ENCODE assay signal across 19 cellular contexts in the genomic region with DNA sequence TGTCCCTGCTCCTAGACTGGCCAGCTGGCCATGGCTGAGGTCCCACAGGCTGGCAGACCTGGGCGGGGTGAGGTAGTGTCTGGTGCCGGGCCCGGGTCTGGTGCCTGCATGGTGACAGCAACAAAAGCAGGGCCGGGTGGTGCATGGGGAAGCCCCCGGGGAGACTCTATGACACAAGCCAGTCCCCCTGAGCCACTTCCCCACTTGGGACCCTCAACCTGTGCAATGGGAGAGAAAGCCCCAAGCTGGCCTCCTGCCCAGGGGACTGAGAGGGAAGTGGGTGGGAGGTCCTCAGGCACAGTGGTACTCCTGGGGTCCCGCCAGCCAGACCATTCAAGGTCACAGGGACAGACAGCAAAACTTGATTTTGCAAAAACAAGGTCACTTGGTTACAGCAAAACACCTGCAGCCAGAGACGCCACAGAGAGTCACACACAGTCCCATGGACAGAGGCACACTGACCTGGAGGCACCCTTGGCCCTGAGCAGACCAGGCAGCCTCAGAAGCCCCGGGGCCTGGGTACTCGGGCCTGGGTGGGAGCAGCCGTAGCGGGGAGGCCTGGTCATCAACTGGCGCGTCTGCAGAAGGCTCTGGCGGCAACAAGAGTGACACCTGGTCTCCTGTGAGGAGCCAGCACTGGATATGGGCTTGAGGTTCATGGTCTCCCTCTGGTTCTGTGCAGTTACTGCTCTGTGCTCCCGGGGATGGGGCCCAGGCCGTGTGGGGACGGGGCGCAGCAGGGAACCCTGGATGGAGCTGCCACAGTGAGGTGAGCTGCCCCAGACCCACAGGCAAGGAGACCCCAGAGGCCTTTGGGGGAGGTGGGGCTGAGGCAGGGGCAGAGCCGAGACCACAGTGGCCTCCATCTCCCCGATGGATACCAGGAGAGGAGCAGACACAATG.
DNase-seq lines count a peak whose midpoint lies in the region; ATAC-seq and TF ChIP-seq lines count a peak whose summit lies in the region.
"Had no signal": no experiment of that assay in that cellular context is flagged by ENCODE, and none has a peak within 500 bp of the region (broad histone marks: within the 10 kb centered on the region; RNA-seq: fewer than 3 reads in every experiment).

No MANE protein-coding gene starts in this region.

- H3K27ac ChIP-seq in left ventricle myocardium inferior (replicated peaks) (peak overlapping the region; percentile 87), uterus (no peak overlapping the region), mammary epithelial cell (ENCODE audit: insufficient read depth, low read depth, low read length) (no peak overlapping the region)
- H3K27ac ChIP-seq in naive thymus-derived CD4-positive, alpha-beta T cell (ENCODE audit: low read depth, low read length): no peak overlapping the region

- TF ChIP-seq POLR2A in uterus (IDR thresholded peaks at IDR 0.05): no peak

- peaks cover 36% of the 10 kb centered on the region for H3K4me1 ChIP-seq in left ventricle myocardium inferior
- no peaks in the 10 kb centered on the region for H3K4me1 ChIP-seq in naive thymus-derived CD4-positive, alpha-beta T cell (ENCODE audit: control insufficient read depth in 2 of 2, insufficient read depth in 2 of 2, low read length in 2 of 2)
- peaks cover 0 to 5% of the 10 kb centered on the region in 2 donors for H3K4me1 ChIP-seq in uterus
- peaks cover 23% of the 10 kb centered on the region for H3K4me1 ChIP-seq in mammary epithelial cell (ENCODE audit: insufficient read depth, low read length)

- peaks cover 12% of the 10 kb centered on the region for H3K9me3 ChIP-seq in left ventricle myocardium inferior (replicated peaks)
- peaks cover 0 to 9% (median 0%) of the 10 kb centered on the region in 3 experiments for H3K9me3 ChIP-seq in naive thymus-derived CD4-positive, alpha-beta T cell (ENCODE audit: control insufficient read depth in 2 of 3, low read length in 3 of 3)
- peaks cover 0 to 4% of the 10 kb centered on the region in 2 donors for H3K9me3 ChIP-seq in uterus
- H3K9me3 ChIP-seq in mammary epithelial cell (replicated peaks; ENCODE audit: insufficient read depth, low read length): no peaks in the 10 kb centered on the region

- intact Hi-C loops in left ventricle myocardium inferior (cut with micrococcal nuclease) (no loop called here), uterus (cut with DNase I; ENCODE audit: low total_unique reads) (no loop called here), mammary epithelial cell (cut with micrococcal nuclease) (no loop called here)
- intact Hi-C loops in naive thymus-derived CD4-positive, alpha-beta T cell (cut with micrococcal nuclease): no loop called here

- no TSS peak for BruUV-seq in mammary epithelial cell (replicated peaks; lab: Mats Ljungman, UMichigan)

- ATAC-seq in activated naive CD8-positive, alpha-beta T cell treated with anti-CD3 and anti-CD28 coated beads, Interleukin-2, amount 10 ng/mL, durations not matched to agents 7 days and 5 days (ENCODE audit: low read depth): no peak
- ATAC-seq in activated naive CD8-positive, alpha-beta T cell treated with anti-CD3 and anti-CD28 coated beads, Interleukin-2, amount 50 U/mL, for 24 hours: no peak
- ATAC-seq in naive thymus-derived CD4-positive, alpha-beta T cell: peak; percentile 8
- ATAC-seq in effector memory CD8-positive, alpha-beta T cell (replicated peaks): no peak
- no peak for ATAC-seq in HG02798 (IDR thresholded peaks at IDR 0.05; ENCODE audit: poor library complexity, unreplicated experiment)
- ATAC-seq: activated CD8-positive, alpha-beta T cell treated with anti-CD3 and anti-CD28 coated beads, Interleukin-2, amount 10 ng/mL, durations not matched to agents 7 days and 5 days; activated T-cell treated with anti-CD3 and anti-CD28 coated beads, Interleukin-2, amount 50 U/mL, for 72 hours; Panc1; SK-N-SH treated with all-trans-retinoic acid at 6 μM for 48 hours had no signal

- dilution Hi-C loops in mammary epithelial cell (cut with HindIII; ENCODE audit: low sequenced_read_pairs): no loop called here

- H3K27me3 ChIP-seq in left ventricle myocardium inferior (ENCODE audit: low read depth): no peaks in the 10 kb centered on the region
- H3K27me3 ChIP-seq in naive thymus-derived CD4-positive, alpha-beta T cell (ENCODE audit: control insufficient read depth in 2 of 2, insufficient read depth in 2 of 2, low read length in 2 of 2): no peaks in the 10 kb centered on the region
- H3K27me3 ChIP-seq in uterus: no peaks in the 10 kb centered on the region
- H3K27me3 ChIP-seq in mammary epithelial cell (ENCODE audit: insufficient read depth, low read length): no peaks in the 10 kb centered on the region

- WGBS in mammary epithelial cell (ENCODE audit: low coverage, missing lambda C conversion rate): 90% methylated on average over 14 of the region's 20 CpGs

- H3K36me3 Mint-ChIP-seq in activated naive CD8-positive, alpha-beta T cell treated with anti-CD3 and anti-CD28 coated beads, Interleukin-2, amount 10 ng/mL, durations not matched to agents 7 days and 5 days: no peaks in the 10 kb centered on the region
- H3K36me3 Mint-ChIP-seq in activated naive CD8-positive, alpha-beta T cell treated with anti-CD3 and anti-CD28 coated beads, Interleukin-2, amount 50 U/mL, for 24 hours (ENCODE audit: low read depth): no peaks in the 10 kb centered on the region
- no peaks in the 10 kb centered on the region for H3K36me3 Mint-ChIP-seq in naive thymus-derived CD4-positive, alpha-beta T cell
- no peaks in the 10 kb centered on the region for H3K36me3 Mint-ChIP-seq in effector memory CD8-positive, alpha-beta T cell (ENCODE audit: insufficient read depth)
- H3K36me3 Mint-ChIP-seq: activated naive CD4-positive, alpha-beta T cell treated with anti-CD3 and anti-CD28 coated beads, Interleukin-2, amount 50 U/mL, for 24 hours; immature natural killer cell had no signal

- no peak overlapping the region for H3K4me2 ChIP-seq in mammary epithelial cell (ENCODE audit: insufficient read depth, low read depth, low read length)

- CTCF ChIA-PET in naive thymus-derived CD4-positive, alpha-beta T cell (lab: Charles Lee): no interaction called here
- CTCF ChIA-PET in mammary epithelial cell (lab: Charles Lee; ENCODE audit: low non-redundant PET): no interaction called here

- H3K27ac Mint-ChIP-seq in activated naive CD8-positive, alpha-beta T cell treated with anti-CD3 and anti-CD28 coated beads, Interleukin-2, amount 10 ng/mL, durations not matched to agents 7 days and 5 days: no peak overlapping the region
- H3K27ac Mint-ChIP-seq in activated naive CD8-positive, alpha-beta T cell treated with anti-CD3 and anti-CD28 coated beads, Interleukin-2, amount 50 U/mL, for 24 hours: no peak overlapping the region
- no peak overlapping the region for H3K27ac Mint-ChIP-seq in naive thymus-derived CD4-positive, alpha-beta T cell
- no peak overlapping the region for H3K27ac Mint-ChIP-seq in effector memory CD8-positive, alpha-beta T cell
- H3K27ac Mint-ChIP-seq: activated CD8-positive, alpha-beta T cell treated with anti-CD3 and anti-CD28 coated beads, Interleukin-2, amount 10 ng/mL, durations not matched to agents 7 days and 5 days; activated naive CD4-positive, alpha-beta T cell treated with anti-CD3 and anti-CD28 coated beads, Interleukin-2, amount 50 U/mL, for 24 hours; activated T-cell treated with anti-CD3 and anti-CD28 coated beads, Interleukin-2, amount 50 U/mL, for 72 hours; immature natural killer cell; nephron had no signal

- POLR2A ChIA-PET in activated naive CD8-positive, alpha-beta T cell treated with anti-CD3 and anti-CD28 coated beads, Interleukin-2, amount 10 ng/mL, durations not matched to agents 7 days and 5 days (lab: Charles Lee): no interaction called here
- POLR2A ChIA-PET in naive thymus-derived CD4-positive, alpha-beta T cell (lab: Charles Lee): no interaction called here

- TF ChIP-seq CTCF in left ventricle myocardium inferior (IDR thresholded peaks at IDR 0.05; ENCODE audit: borderline replicate concordance): no peak
- no peak for TF ChIP-seq CTCF in uterus (IDR thresholded peaks at IDR 0.05)
- no peak for TF ChIP-seq CTCF in mammary epithelial cell (conservative IDR thresholded peaks at IDR 0.05 in 1 of 2, IDR thresholded peaks at IDR 0.05 in 1 of 2; ENCODE audit: extremely low read depth in 1 of 2, insufficient read depth in 1 of 2, low read depth in 1 of 2, low read length in 2 of 2)

- H3K9me3 Mint-ChIP-seq in activated naive CD8-positive, alpha-beta T cell treated with anti-CD3 and anti-CD28 coated beads, Interleukin-2, amount 10 ng/mL, durations not matched to agents 7 days and 5 days: peaks cover 3% of the 10 kb centered on the region
- peaks cover 2% of the 10 kb centered on the region for H3K9me3 Mint-ChIP-seq in activated naive CD8-positive, alpha-beta T cell treated with anti-CD3 and anti-CD28 coated beads, Interleukin-2, amount 50 U/mL, for 24 hours
- peaks cover 0 to 9% (median 5%) of the 10 kb centered on the region in 11 donors for H3K9me3 Mint-ChIP-seq in naive thymus-derived CD4-positive, alpha-beta T cell
- H3K9me3 Mint-ChIP-seq in effector memory CD8-positive, alpha-beta T cell: peaks cover 0 to 5% of the 10 kb centered on the region in 2 donors
- H3K9me3 Mint-ChIP-seq: activated naive CD4-positive, alpha-beta T cell treated with anti-CD3 and anti-CD28 coated beads, Interleukin-2, amount 50 U/mL, for 24 hours; activated T-cell treated with anti-CD3 and anti-CD28 coated beads, Interleukin-2, amount 50 U/mL, for 72 hours; immature natural killer cell had no signal

- in situ Hi-C loops in mammary epithelial cell (cut with MboI; ENCODE audit: low sequenced_read_pairs in 2 of 2): loop anchor here in 1 of 2 donors (10.0 kb wide), 1 partner anchor 75 kb away; no protein-coding TSS in a partner anchor

- H3K79me2 ChIP-seq in mammary epithelial cell (ENCODE audit: insufficient read depth, low read length): no peaks in the 10 kb centered on the region

- H3K36me3 ChIP-seq in left ventricle myocardium inferior (no peaks in the 10 kb centered on the region), uterus (no peaks in the 10 kb centered on the region), mammary epithelial cell (ENCODE audit: insufficient read depth, low read length) (no peaks in the 10 kb centered on the region)
- H3K36me3 ChIP-seq in naive thymus-derived CD4-positive, alpha-beta T cell (ENCODE audit: control insufficient read depth in 2 of 3, insufficient read depth in 3 of 3, low read length in 3 of 3): no peaks in the 10 kb centered on the region

- no peak overlapping the region for H3K9ac ChIP-seq in mammary epithelial cell (ENCODE audit: insufficient read depth, low read length)

- H4K20me1 ChIP-seq in mammary epithelial cell (ENCODE audit: insufficient read depth, low read length): no peaks in the 10 kb centered on the region

- no peak overlapping the region for H3K4me3 Mint-ChIP-seq in activated naive CD8-positive, alpha-beta T cell treated with anti-CD3 and anti-CD28 coated beads, Interleukin-2, amount 10 ng/mL, durations not matched to agents 7 days and 5 days
- no peak overlapping the region for H3K4me3 Mint-ChIP-seq in activated naive CD8-positive, alpha-beta T cell treated with anti-CD3 and anti-CD28 coated beads, Interleukin-2, amount 50 U/mL, for 24 hours
- H3K4me3 Mint-ChIP-seq in naive thymus-derived CD4-positive, alpha-beta T cell: no peak overlapping the region
- H3K4me3 Mint-ChIP-seq in effector memory CD8-positive, alpha-beta T cell: no peak overlapping the region
- H3K4me3 Mint-ChIP-seq: activated CD8-positive, alpha-beta T cell treated with anti-CD3 and anti-CD28 coated beads, Interleukin-2, amount 10 ng/mL, durations not matched to agents 7 days and 5 days; activated naive CD4-positive, alpha-beta T cell treated with anti-CD3 and anti-CD28 coated beads, Interleukin-2, amount 50 U/mL, for 24 hours; activated T-cell treated with anti-CD3 and anti-CD28 coated beads, Interleukin-2, amount 50 U/mL, for 72 hours; immature natural killer cell; nephron had no signal

- H3K27me3 Mint-ChIP-seq in activated naive CD8-positive, alpha-beta T cell treated with anti-CD3 and anti-CD28 coated beads, Interleukin-2, amount 10 ng/mL, durations not matched to agents 7 days and 5 days: no peaks in the 10 kb centered on the region
- no peaks in the 10 kb centered on the region for H3K27me3 Mint-ChIP-seq in activated naive CD8-positive, alpha-beta T cell treated with anti-CD3 and anti-CD28 coated beads, Interleukin-2, amount 50 U/mL, for 24 hours
- no peaks in the 10 kb centered on the region for H3K27me3 Mint-ChIP-seq in naive thymus-derived CD4-positive, alpha-beta T cell
- peaks cover 5 to 34% of the 10 kb centered on the region in 2 donors for H3K27me3 Mint-ChIP-seq in effector memory CD8-positive, alpha-beta T cell
- H3K27me3 Mint-ChIP-seq: activated naive CD4-positive, alpha-beta T cell treated with anti-CD3 and anti-CD28 coated beads, Interleukin-2, amount 50 U/mL, for 24 hours had no signal

- H3K4me1 Mint-ChIP-seq in activated naive CD8-positive, alpha-beta T cell treated with anti-CD3 and anti-CD28 coated beads, Interleukin-2, amount 10 ng/mL, durations not matched to agents 7 days and 5 days: no peaks in the 10 kb centered on the region
- H3K4me1 Mint-ChIP-seq in activated naive CD8-positive, alpha-beta T cell treated with anti-CD3 and anti-CD28 coated beads, Interleukin-2, amount 50 U/mL, for 24 hours: no peaks in the 10 kb centered on the region
- H3K4me1 Mint-ChIP-seq in naive thymus-derived CD4-positive, alpha-beta T cell: no peaks in the 10 kb centered on the region
- no peaks in the 10 kb centered on the region for H3K4me1 Mint-ChIP-seq in effector memory CD8-positive, alpha-beta T cell (ENCODE audit: low read depth in 2 of 2)
- H3K4me1 Mint-ChIP-seq: activated naive CD4-positive, alpha-beta T cell treated with anti-CD3 and anti-CD28 coated beads, Interleukin-2, amount 50 U/mL, for 24 hours; immature natural killer cell had no signal

- DNase-seq in activated naive CD8-positive, alpha-beta T cell treated with anti-CD3 and anti-CD28 coated beads, Interleukin-2, amount 10 ng/mL, durations not matched to agents 7 days and 5 days: peak; percentile 11
- no peak for DNase-seq in activated naive CD8-positive, alpha-beta T cell treated with anti-CD3 and anti-CD28 coated beads, Interleukin-2, amount 50 U/mL, for 24 hours
- DNase-seq in left ventricle myocardium inferior (peak; percentile 19), uterus (peak; percentile 12 to 19), mammary epithelial cell (no peak)
- no peak for DNase-seq in naive thymus-derived CD4-positive, alpha-beta T cell
- DNase-seq in effector memory CD8-positive, alpha-beta T cell: no peak
- DNase-seq: activated CD4-positive, CD25-positive, alpha-beta regulatory T cell; activated CD8-positive, alpha-beta T cell treated with anti-CD3 and anti-CD28 coated beads, Interleukin-2, amount 10 ng/mL, durations not matched to agents 7 days and 5 days; activated T-cell treated with anti-CD3 and anti-CD28 coated beads, Interleukin-2, amount 50 U/mL, for 72 hours; immature natural killer cell; NCI-H1417; NCI-H510A; stimulated activated CD8-positive, alpha-beta memory T cell treated with anti-CD3 and anti-CD28 coated beads, Interleukin-4, amount 100 ng/mL, for 48 hours had no signal

- no peak overlapping the region for H2AFZ ChIP-seq in mammary epithelial cell (ENCODE audit: low read depth, low read length)

- H3K4me3 ChIP-seq in left ventricle myocardium inferior (no peak overlapping the region), uterus (no peak overlapping the region), mammary epithelial cell (replicated peaks in 1 of 3; ENCODE audit: insufficient read depth in 1 of 3, low read depth in 2 of 3, low read length in 3 of 3) (no peak overlapping the region)
- no peak overlapping the region for H3K4me3 ChIP-seq in naive thymus-derived CD4-positive, alpha-beta T cell (ENCODE audit: low read length)

Comparison
In these comparisons a context has a peak if more than half of its experiments do, and no peak if none do; other contexts are left out.
1. DNase-seq: peak in activated naive CD8-positive, alpha-beta T cell treated with anti-CD3 and anti-CD28 coated beads, Interleukin-2, amount 10 ng/mL, durations not matched to agents 7 days and 5 days (single experiment), left ventricle myocardium inferior (single experiment) and uterus (2 of 2); none in activated naive CD8-positive, alpha-beta T cell treated with anti-CD3 and anti-CD28 coated beads, Interleukin-2, amount 50 U/mL, for 24 hours (single experiment), naive thymus-derived CD4-positive, alpha-beta T cell (0 of 9), effector memory CD8-positive, alpha-beta T cell (0 of 3) and mammary epithelial cell (single experiment).